Comparison of ENCODE assay signal across 26 cellular contexts in genomic region chr3:40264437-40264836, GRCh38.
DNase-seq lines count a peak whose midpoint lies in the region; FAIRE-seq and TF ChIP-seq lines count a peak whose summit lies in the region.
"Had no signal": no experiment of that assay in that cellular context is flagged by ENCODE, and none has a peak within 500 bp of the region (broad histone marks: within the 10 kb centered on the region; RNA-seq: fewer than 3 reads in every experiment).

No MANE protein-coding gene starts in this region.

- peak; percentile 13 for FAIRE-seq in islet of Langerhans (lab: Jason Lieb, UNC)
- FAIRE-seq: A204.1, GM12878, GM12892, GM19239 had no signal

- TF ChIP-seq CTCF in 22Rv1 (IDR thresholded peaks at IDR 0.05) (no peak), LNCaP clone FGC (IDR thresholded peaks at IDR 0.05; ENCODE audit: control insufficient read depth, extremely low read depth, insufficient read depth) (no peak), GM13977 (IDR thresholded peaks at IDR 0.05; ENCODE audit: extremely low read depth, insufficient read depth, missing control alignments) (no peak)

- in situ Hi-C loops in GM13977 (cut with MboI; ENCODE audit: low pct_unique_long_range_greater_than_20kb, low sequenced_read_pairs, unreplicated experiment): no loop called here

- DNase-seq in LNCaP clone FGC (ENCODE audit: low read depth): peak; percentile 47
- DNase-seq in GM13977 (ENCODE audit: low spot score): no peak
- DNase-seq in NCI-H510A (lab: John Stamatoyannopoulos, UW): no peak
- no peak for DNase-seq in NCI-H1092 (lab: John Stamatoyannopoulos, UW)
- DNase-seq: 8988T; ACHN; BE2C; C1 segment of cervical spinal cord; Caco-2; Calu3; CD4-positive, alpha-beta memory T cell; CD4-positive, CD25-positive, alpha-beta regulatory T cell; DMS 273 treated with DMSO at 0.1 percent for 48 hours; DMS153; DMS53; DMS79; DND-41; EL; GDM1 had no signal

- H3K4me3 ChIP-seq in LNCaP clone FGC (ENCODE audit: low read depth, low read length): no peak overlapping the region; the same call in 1 of the 2 replicates
- H3K4me3 ChIP-seq: BLaER1, GM12878 had no signal

- peak overlapping the region; percentile 37; the same call in 1 of the 2 replicates for H3K27ac ChIP-seq in 22Rv1
- H3K27ac ChIP-seq: BLaER1 had no signal
